In the genomic region with DNA sequence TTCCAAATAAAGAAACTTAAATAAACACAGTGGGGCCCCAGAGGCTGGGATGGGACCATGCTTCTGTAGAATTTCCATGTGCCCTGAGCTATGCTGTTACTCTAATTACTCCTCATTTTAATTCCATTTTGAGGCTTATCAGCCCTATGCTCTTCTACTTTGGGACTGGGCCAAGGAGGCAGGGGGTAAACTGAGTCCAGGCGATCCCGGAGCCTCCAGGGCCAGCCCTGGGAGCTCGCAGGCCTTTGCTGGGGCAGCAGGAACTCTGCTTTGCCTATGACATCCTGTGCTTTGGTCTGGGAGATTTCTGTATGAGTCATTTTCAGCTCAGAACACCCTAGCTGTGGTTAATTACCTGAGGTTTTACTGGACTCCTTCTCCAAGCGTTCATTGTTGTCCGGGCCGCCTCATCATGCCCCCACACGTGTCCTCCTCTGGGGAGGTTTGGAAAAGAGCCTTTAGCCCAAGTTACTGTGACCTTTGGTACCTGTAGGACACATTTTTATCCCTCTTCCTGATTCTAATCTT, we compare ENCODE assay signal across 11 cellular contexts.
DNase-seq lines count a peak whose midpoint lies in the region; ATAC-seq and TF ChIP-seq lines count a peak whose summit lies in the region.
"Had no signal": no experiment of that assay in that cellular context is flagged by ENCODE, and none has a peak within 500 bp of the region (broad histone marks: within the 10 kb centered on the region; RNA-seq: fewer than 3 reads in every experiment).

No MANE protein-coding gene starts in this region.

- H3K27me3 Mint-ChIP-seq in T-helper 17 cell (peaks cover 13% of the 10 kb centered on the region), progenitor cell of endocrine pancreas (no peaks in the 10 kb centered on the region)

- H3K4me3 Mint-ChIP-seq in T-helper 17 cell (no peak overlapping the region), progenitor cell of endocrine pancreas (ENCODE audit: low read depth) (peak overlapping the region; percentile 11)

- TF ChIP-seq CTCF in progenitor cell of endocrine pancreas (IDR thresholded peaks at IDR 0.05; ENCODE audit: unreplicated experiment) (no peak), dorsolateral prefrontal cortex (IDR thresholded peaks at IDR 0.05 in 54 of 56, conservative IDR thresholded peaks at IDR 0.05 in 2 of 56; ENCODE audit: low read depth in 1 of 56, partially characterized antibody in 56 of 56) (no peak)

- peaks cover 0 to 7% (median 0%) of the 10 kb centered on the region in 45 donors for H3K27me3 ChIP-seq in dorsolateral prefrontal cortex
- H3K27me3 ChIP-seq: upper lobe of left lung had no signal

- H3K4me1 Mint-ChIP-seq in T-helper 17 cell (peaks cover 11% of the 10 kb centered on the region), progenitor cell of endocrine pancreas (ENCODE audit: low read depth) (peaks cover 41% of the 10 kb centered on the region)

- ATAC-seq in HG02870 (IDR thresholded peaks at IDR 0.05; ENCODE audit: unreplicated experiment) (peak; percentile 95), T-helper 17 cell (peak; percentile 41)

- peak overlapping the region in 7 of 59 donors; percentile 15 to 60 (median 45) for H3K27ac ChIP-seq in dorsolateral prefrontal cortex
- H3K27ac ChIP-seq: 22Rv1 had no signal

- intact Hi-C loops in dorsolateral prefrontal cortex (cut with DNase I), result loop anchor here (5.0 to 10.0 kb wide), 5 partner anchors 71 to 394 kb away; partner anchors contain the start of gene RHOU (in 1 of the 2)

- no peaks in the 10 kb centered on the region for H3K9me3 ChIP-seq in T-helper 17 cell (ENCODE audit: control insufficient read depth, low read length, poor library complexity, severe bottlenecking)
- H3K9me3 ChIP-seq: upper lobe of left lung had no signal

- H3K36me3 Mint-ChIP-seq in T-helper 17 cell (ENCODE audit: low read depth), result no peaks in the 10 kb centered on the region
- no peaks in the 10 kb centered on the region for H3K36me3 Mint-ChIP-seq in progenitor cell of endocrine pancreas (ENCODE audit: insufficient read depth)

- no peak overlapping the region for H3K4me3 ChIP-seq in dorsolateral prefrontal cortex
- H3K4me3 ChIP-seq: upper lobe of left lung had no signal

- peak; percentile 31 for DNase-seq in DMS 273 (lab: John Stamatoyannopoulos, UW; ENCODE audit: unreplicated experiment)
- DNase-seq in DMS 273 treated with DMSO at 0.1 percent for 48 hours (lab: John Stamatoyannopoulos, UW), result no peak
- no peak for DNase-seq in T-helper 17 cell
- no peak for DNase-seq in progenitor cell of endocrine pancreas (ENCODE audit: low spot score, unreplicated experiment)
- DNase-seq in dorsolateral prefrontal cortex, result no peak
- no peak for DNase-seq in superior temporal gyrus (ENCODE audit: extremely low spot score)
- no peak for DNase-seq in effector CD8-positive, alpha-beta T cell (lab: John Stamatoyannopoulos, UW)
- DNase-seq: left cardiac atrium had no signal

- H3K27ac Mint-ChIP-seq in T-helper 17 cell (peak overlapping the region; percentile 54), progenitor cell of endocrine pancreas (peak overlapping the region; percentile 59)

- H3K9me3 Mint-ChIP-seq in progenitor cell of endocrine pancreas (ENCODE audit: low read depth), result peaks cover 3% of the 10 kb centered on the region
